ENCODE assay signal across 8 cellular contexts in genomic region chr1:167937709-167938010, GRCh38. TPM values are rescaled to one million over a fixed set of nuclear protein-coding genes. Genes with fewer than 3 reads are reported as not detected.
DNase-seq lines count a peak whose midpoint lies in the region; ATAC-seq and TF ChIP-seq lines count a peak whose summit lies in the region.

No MANE protein-coding gene starts in this region.

- peaks cover 8 to 27% of the 10 kb centered on the region in 2 experiments; a peak in 3 of 4 replicates for H3K4me1 ChIP-seq in SK-N-SH (ENCODE audit: control insufficient read depth in 1 of 2, insufficient read depth in 2 of 2, low read depth in 1 of 2, low read length in 1 of 2)
- H3K4me1 ChIP-seq in iPS-18a (ENCODE audit: control insufficient read depth, low read depth, low read length): peaks cover 9% of the 10 kb centered on the region

- H3K4me1 Mint-ChIP-seq in activated T-helper 2 cell treated with anti-CD3 and anti-CD28 coated beads, Interferon-gamma antibody, Interleukin-2, Interleukin-4, amounts not matched to agents 10 μg/mL and 5 μg/mL and 100 μg/mL, durations not matched to agents 14 hours and 24 hours and 36 hours (ENCODE audit: low read depth): peaks cover 32% of the 10 kb centered on the region
- peaks cover 11 to 35% of the 10 kb centered on the region in 2 donors for H3K4me1 Mint-ChIP-seq in stimulated activated naive B cell treated with anti-CD40 and anti-IgM and Interleukin-4, amounts not matched to agents 10 μg/mL and 1 μg/mL and 100 μg/mL, for 72 hours

- H3K27ac ChIP-seq in SK-N-SH (ENCODE audit: low read depth in 2 of 2, low read length in 1 of 2) (peak overlapping the region; percentile 94 to 100), iPS-18a (ENCODE audit: low read length) (peak overlapping the region; percentile 86)

- H3K9me2 ChIP-seq in SK-N-SH: no peaks in the 10 kb centered on the region

- no peak for ATAC-seq in SK-N-SH treated with all-trans-retinoic acid at 6 μM for 48 hours
- ATAC-seq in stimulated activated naive B cell treated with anti-CD40 and anti-IgM and Interleukin-4, amounts not matched to agents 10 μg/mL and 1 μg/mL and 100 μg/mL, for 72 hours (replicated peaks): no peak

- H3K4me2 ChIP-seq in SK-N-SH: peak overlapping the region; percentile 74

- H3K4me3 Mint-ChIP-seq in activated T-helper 2 cell treated with anti-CD3 and anti-CD28 coated beads, Interferon-gamma antibody, Interleukin-2, Interleukin-4, amounts not matched to agents 10 μg/mL and 5 μg/mL and 100 μg/mL, durations not matched to agents 14 hours and 24 hours and 36 hours (ENCODE audit: low read depth): peak overlapping the region; percentile 94
- peak overlapping the region; percentile 88 to 96 for H3K4me3 Mint-ChIP-seq in stimulated activated naive B cell treated with anti-CD40 and anti-IgM and Interleukin-4, amounts not matched to agents 10 μg/mL and 1 μg/mL and 100 μg/mL, for 72 hours

- peaks cover 10% of the 10 kb centered on the region for H3F3A ChIP-seq in SK-N-SH (replicated peaks; ENCODE audit: insufficient read depth)

- CTCF ChIA-PET in SK-N-SH (lab: Yijun Ruan, JAX): interaction anchor here (1.1 kb wide), 1 partner anchor 145 kb away, joined by 5 read pairs; no protein-coding TSS in a partner anchor

- H3K9ac ChIP-seq in SK-N-SH (peak overlapping the region; percentile 94), iPS-18a (ENCODE audit: low read length) (peak overlapping the region; percentile 93)

- no peaks in the 10 kb centered on the region for H3K27me3 Mint-ChIP-seq in activated T-helper 2 cell treated with anti-CD3 and anti-CD28 coated beads, Interferon-gamma antibody, Interleukin-2, Interleukin-4, amounts not matched to agents 10 μg/mL and 5 μg/mL and 100 μg/mL, durations not matched to agents 14 hours and 24 hours and 36 hours (ENCODE audit: low read depth)
- H3K27me3 Mint-ChIP-seq in stimulated activated naive B cell treated with anti-CD40 and anti-IgM and Interleukin-4, amounts not matched to agents 10 μg/mL and 1 μg/mL and 100 μg/mL, for 72 hours: no peaks in the 10 kb centered on the region

- H4K20me1 ChIP-seq in SK-N-SH (ENCODE audit: insufficient read depth): peaks cover 41% of the 10 kb centered on the region

- POLR2A ChIA-PET in SK-N-SH (lab: Yijun Ruan, JAX): no interaction called here

- no peak for TF ChIP-seq EP300 in SK-N-SH (IDR thresholded peaks at IDR 0.05; ENCODE audit: borderline replicate concordance in 1 of 2, low read depth in 1 of 2, low read length in 1 of 2)

- no peak for DNase-seq in SK-N-SH
- DNase-seq in activated T-helper 2 cell treated with anti-CD3 and anti-CD28 coated beads, Interferon-gamma antibody, Interleukin-2, Interleukin-4, amounts not matched to agents 10 μg/mL and 5 μg/mL and 100 μg/mL, durations not matched to agents 14 hours and 24 hours and 36 hours (ENCODE audit: low spot score): no peak
- DNase-seq in stimulated activated naive B cell treated with anti-CD40 and anti-IgM and Interleukin-4, amounts not matched to agents 10 μg/mL and 1 μg/mL and 100 μg/mL, for 72 hours: no peak
- no peak for DNase-seq in activated CD4-positive, CD25-positive, alpha-beta regulatory T cell treated with anti-CD3 and anti-CD28 coated beads, Interleukin-2, amount 50 U/mL, for 72 hours
- no peak for DNase-seq in NCI-H69 (lab: John Stamatoyannopoulos, UW)
- no peak for DNase-seq in central memory CD4-positive, alpha-beta T cell

- H2AFZ ChIP-seq in SK-N-SH (ENCODE audit: low read depth): peak overlapping the region; percentile 50

- H3K79me2 ChIP-seq in SK-N-SH (ENCODE audit: insufficient read depth): peaks cover 91% of the 10 kb centered on the region

- H3K27ac Mint-ChIP-seq in activated T-helper 2 cell treated with anti-CD3 and anti-CD28 coated beads, Interferon-gamma antibody, Interleukin-2, Interleukin-4, amounts not matched to agents 10 μg/mL and 5 μg/mL and 100 μg/mL, durations not matched to agents 14 hours and 24 hours and 36 hours: peak overlapping the region; percentile 96
- peak overlapping the region; percentile 100 for H3K27ac Mint-ChIP-seq in stimulated activated naive B cell treated with anti-CD40 and anti-IgM and Interleukin-4, amounts not matched to agents 10 μg/mL and 1 μg/mL and 100 μg/mL, for 72 hours

- H3K27me3 ChIP-seq in SK-N-SH (ENCODE audit: insufficient read depth) (no peaks in the 10 kb centered on the region), iPS-18a (ENCODE audit: control insufficient read depth, insufficient read depth, low read length) (no peaks in the 10 kb centered on the region)

- no peaks in the 10 kb centered on the region for H3K9me3 Mint-ChIP-seq in activated T-helper 2 cell treated with anti-CD3 and anti-CD28 coated beads, Interferon-gamma antibody, Interleukin-2, Interleukin-4, amounts not matched to agents 10 μg/mL and 5 μg/mL and 100 μg/mL, durations not matched to agents 14 hours and 24 hours and 36 hours
- H3K9me3 Mint-ChIP-seq in stimulated activated naive B cell treated with anti-CD40 and anti-IgM and Interleukin-4, amounts not matched to agents 10 μg/mL and 1 μg/mL and 100 μg/mL, for 72 hours: no peaks in the 10 kb centered on the region

- H3K36me3 Mint-ChIP-seq in activated T-helper 2 cell treated with anti-CD3 and anti-CD28 coated beads, Interferon-gamma antibody, Interleukin-2, Interleukin-4, amounts not matched to agents 10 μg/mL and 5 μg/mL and 100 μg/mL, durations not matched to agents 14 hours and 24 hours and 36 hours (ENCODE audit: low read depth): peaks cover 17% of the 10 kb centered on the region
- peaks cover 3% of the 10 kb centered on the region in 2 donors for H3K36me3 Mint-ChIP-seq in stimulated activated naive B cell treated with anti-CD40 and anti-IgM and Interleukin-4, amounts not matched to agents 10 μg/mL and 1 μg/mL and 100 μg/mL, for 72 hours

- 5% methylated on average over 5 of the region's 5 CpGs for WGBS in SK-N-SH (ENCODE audit: low lambda C conversion rate)

- TF ChIP-seq CTCF in SK-N-SH (IDR thresholded peaks at IDR 0.05): no peak

- TF ChIP-seq RAD21 in SK-N-SH (IDR thresholded peaks at IDR 0.05; ENCODE audit: low read length): no peak

- H3K9me3 ChIP-seq in SK-N-SH: no peaks in the 10 kb centered on the region
- no peaks in the 10 kb centered on the region for H3K9me3 ChIP-seq in iPS-18a (ENCODE audit: control insufficient read depth, low read depth, low read length)

- H3K4me3 ChIP-seq in SK-N-SH (ENCODE audit: low read depth in 2 of 2, low read length in 1 of 2) (peak overlapping the region; percentile 71 to 81), iPS-18a (ENCODE audit: low read length) (peak overlapping the region; percentile 76)

- H3K36me3 ChIP-seq in SK-N-SH (replicated peaks in 1 of 2; ENCODE audit: control insufficient read depth in 1 of 2, insufficient read depth in 2 of 2, low read length in 1 of 2) (no peaks in the 10 kb centered on the region), iPS-18a (ENCODE audit: control insufficient read depth, low read depth, low read length) (no peaks in the 10 kb centered on the region)

- intact Hi-C loops in activated T-helper 2 cell treated with anti-CD3 and anti-CD28 coated beads, Interferon-gamma antibody, Interleukin-2, Interleukin-4, amounts not matched to agents 10 μg/mL and 5 μg/mL and 100 μg/mL, durations not matched to agents 14 hours and 24 hours and 36 hours (cut with micrococcal nuclease): loop anchor here (2.0 to 10.0 kb wide), 7 partner anchors 47 to 387 kb away; partner anchors contain the start of genes CREG1, GPR161 and RCSD1

TF ChIP-seq in SK-N-SH, 30 proteins besides CTCF, POLR2A, EP300 and RAD21:
- no peak for TF ChIP-seq SIN3A (IDR thresholded peaks at IDR 0.05; ENCODE audit: borderline replicate concordance, low read depth, low read length)
- TF ChIP-seq JUND (IDR thresholded peaks at IDR 0.05): no peak
- TF ChIP-seq MAX (IDR thresholded peaks at IDR 0.05; ENCODE audit: low read depth): no peak

TF ChIP-seq in SK-N-SH treated with all-trans-retinoic acid at 6 μM for 48 hours, 23 proteins besides CTCF, POLR2A, EP300 and RAD21 (continues in another document):
- no peak for TF ChIP-seq BACH2 (CRISPR knock-in tag; IDR thresholded peaks at IDR 0.05; ENCODE audit: borderline replicate concordance)
- TF ChIP-seq ZFP3 (CRISPR knock-in tag; IDR thresholded peaks at IDR 0.05): no peak
- no peak for TF ChIP-seq ISL1 (CRISPR knock-in tag; IDR thresholded peaks at IDR 0.05)
- no peak for TF ChIP-seq OSR1 (CRISPR knock-in tag; IDR thresholded peaks at IDR 0.05)
- TF ChIP-seq ZNF70 (CRISPR knock-in tag; IDR thresholded peaks at IDR 0.05): no peak
- no peak for TF ChIP-seq SNAI2 (CRISPR knock-in tag; IDR thresholded peaks at IDR 0.05)
- TF ChIP-seq CREB5 (CRISPR knock-in tag; IDR thresholded peaks at IDR 0.05; ENCODE audit: low read depth): no peak
- TF ChIP-seq TOX (CRISPR knock-in tag; IDR thresholded peaks at IDR 0.05; ENCODE audit: borderline replicate concordance): no peak
- no peak for TF ChIP-seq GLIS3 (CRISPR knock-in tag; IDR thresholded peaks at IDR 0.05)

RNA-seq across cellular contexts. Expression of gene MPC2, which starts 0.8 kb away (rescaled TPM):
- polyA plus RNA-seq in SK-N-SH (2012; rRNA removed): 15.9 and 21.0 TPM in 2 replicates
- 25.5 and 33.9 TPM in 2 replicates for polyA plus RNA-seq in SK-N-SH (2012; cell fraction: cytosol; rRNA removed)
- polyA plus RNA-seq in SK-N-SH (2012; cell fraction: nucleus; rRNA removed): 7.0 and 8.0 TPM in 2 replicates
- total RNA-seq in activated T-helper 2 cell treated with anti-CD3 and anti-CD28 coated beads, Interferon-gamma antibody, Interleukin-2, Interleukin-4, amounts not matched to agents 10 μg/mL and 5 μg/mL and 100 μg/mL, durations not matched to agents 14 hours and 24 hours and 36 hours: 45.6 and 48.7 TPM in 2 replicates

RNA-seq across cellular contexts. Expression of gene DCAF6, which starts 1.2 kb away (rescaled TPM):
- 31.3 and 46.1 TPM in 2 replicates for polyA plus RNA-seq in SK-N-SH (2012; rRNA removed)
- 50.7 and 65.5 TPM in 2 replicates for polyA plus RNA-seq in SK-N-SH (2012; cell fraction: cytosol; rRNA removed)
- polyA plus RNA-seq in SK-N-SH (2012; cell fraction: nucleus; rRNA removed): 20.4 and 36.3 TPM in 2 replicates
- total RNA-seq in activated T-helper 2 cell treated with anti-CD3 and anti-CD28 coated beads, Interferon-gamma antibody, Interleukin-2, Interleukin-4, amounts not matched to agents 10 μg/mL and 5 μg/mL and 100 μg/mL, durations not matched to agents 14 hours and 24 hours and 36 hours: 29.6 and 33.1 TPM in 2 replicates

RNA-seq across cellular contexts. Expression of gene ADCY10, which starts 23.7 kb away (rescaled TPM):
- polyA plus RNA-seq in SK-N-SH (2012; rRNA removed): 0.10 and 0.15 TPM in 2 replicates
- 0.01 and 0.07 TPM in 2 replicates for polyA plus RNA-seq in SK-N-SH (2012; cell fraction: cytosol; rRNA removed)
- 0.12 and 0.18 TPM in 2 replicates for polyA plus RNA-seq in SK-N-SH (2012; cell fraction: nucleus; rRNA removed)
- total RNA-seq in activated T-helper 2 cell treated with anti-CD3 and anti-CD28 coated beads, Interferon-gamma antibody, Interleukin-2, Interleukin-4, amounts not matched to agents 10 μg/mL and 5 μg/mL and 100 μg/mL, durations not matched to agents 14 hours and 24 hours and 36 hours: 0.07 and 0.09 TPM in 2 replicates
